ENCODE assay signal across 8 cellular contexts in the genomic region with DNA sequence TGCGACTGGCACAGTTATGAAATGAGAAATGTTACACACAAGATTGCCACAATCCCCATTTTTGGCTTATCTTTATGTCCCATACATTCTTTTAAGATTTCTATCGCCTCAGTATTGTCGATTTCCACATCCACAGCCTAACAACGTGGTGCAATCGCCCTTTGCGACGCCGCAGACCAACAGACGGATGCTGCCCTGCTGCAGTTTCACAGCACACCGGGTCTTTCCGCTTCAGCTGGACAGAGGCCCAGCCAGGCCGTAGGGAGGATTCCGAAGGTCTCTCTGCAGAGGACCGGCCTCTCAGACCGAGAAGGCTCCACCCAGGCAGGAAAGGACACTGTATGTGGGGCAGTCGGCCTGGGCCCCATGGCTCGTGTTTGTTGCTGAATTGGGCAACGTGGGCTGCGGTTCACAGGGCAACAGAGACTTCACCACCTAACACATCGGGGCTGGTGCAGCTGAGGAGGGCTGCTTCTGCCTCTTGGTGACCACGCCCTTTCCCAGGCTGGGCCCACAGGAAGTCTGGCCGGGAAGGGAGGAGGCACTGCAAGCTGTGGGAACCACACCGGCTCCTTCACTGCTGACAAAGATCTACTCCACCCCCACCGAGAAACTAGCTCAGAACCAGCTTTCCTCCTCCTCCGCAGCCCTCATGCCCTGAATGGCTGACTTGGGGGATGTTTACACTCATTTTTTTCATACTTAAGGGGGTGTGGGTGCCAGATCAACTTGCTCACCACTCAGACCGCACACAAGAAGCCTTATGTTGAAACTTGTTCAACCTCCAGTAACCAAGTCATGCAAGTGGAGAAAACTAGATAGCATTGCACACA. TPM values are rescaled to one million over a fixed set of nuclear protein-coding genes. Genes with fewer than 3 reads are reported as not detected.
A peak's percentile ranks its signal among the peaks of the same experiment; 100 is the strongest.
DNase-seq lines count a peak whose midpoint lies in the region; ATAC-seq and TF ChIP-seq lines count a peak whose summit lies in the region.

No MANE protein-coding gene starts in this region.

- peak overlapping the region; percentile 27 to 87 for H3K27ac ChIP-seq in lung (ENCODE audit: low read depth in 1 of 2, low read length in 1 of 2)

- peak overlapping the region; percentile 0 for H3K4me3 ChIP-seq in lung

- ATAC-seq in GM18505 (IDR thresholded peaks at IDR 0.05; ENCODE audit: unreplicated experiment) (peak; percentile 87), HG02852 (IDR thresholded peaks at IDR 0.05; ENCODE audit: unreplicated experiment) (peak; percentile 88), lung (ENCODE audit: insufficient read depth, low FRiP score) (peak; percentile 97)

- DNase-seq in NCI-H226: peak; percentile 100
- peak; percentile 86 to 92 for DNase-seq in activated CD4-positive, alpha-beta T cell treated with anti-CD3 and anti-CD28 coated beads, Interleukin-2, amount 50 U/mL, for 48 hours
- DNase-seq in ecto neural progenitor cell (ENCODE audit: low spot score): peak; percentile 90
- peak; percentile 94 for DNase-seq in lung (ENCODE audit: low spot score)
- DNase-seq in stimulated activated CD4-positive, alpha-beta T cell treated with anti-CD3 and anti-CD28 coated beads, TNF-alpha, amount 100 ng/mL, for 1 hour (ENCODE audit: low read depth in 3 of 3, low spot score in 1 of 3): peak; percentile 41 to 61 (median 50)
- no peak for DNase-seq in NCI-H1105 treated with DMSO at 0.1 percent for 48 hours (lab: John Stamatoyannopoulos, UW)

- no peaks in the 10 kb centered on the region for H3K36me3 ChIP-seq in lung (ENCODE audit: control insufficient read depth in 2 of 2, insufficient read depth in 2 of 2, low read length in 2 of 2)

- H3K27me3 ChIP-seq in lung (ENCODE audit: control insufficient read depth, insufficient read depth): no peaks in the 10 kb centered on the region

- TF ChIP-seq CTCF in lung (IDR thresholded peaks at IDR 0.05; ENCODE audit: control extremely low read depth, extremely low read depth): no peak

- H3K4me1 ChIP-seq in lung (ENCODE audit: control insufficient read depth in 2 of 2, insufficient read depth in 2 of 2, low read length in 2 of 2): peaks cover 0 to 8% of the 10 kb centered on the region in 2 donors

- peak; percentile 67 for TF ChIP-seq POLR2A in GM18505 (IDR thresholded peaks at IDR 0.05; ENCODE audit: borderline replicate concordance, extremely low read depth, insufficient read depth, insufficient read length)

- H3K9me3 ChIP-seq in lung (ENCODE audit: control insufficient read depth in 2 of 2, insufficient read depth in 1 of 2, low read length in 1 of 2): no peaks in the 10 kb centered on the region

- WGBS in lung, 2 donors: 1 to 2% methylated on average over 25 to 26 of the region's 26 CpGs

RNA-seq across cellular contexts. Expression of a gene that starts 32.9 kb away (rescaled TPM):
- total RNA-seq in lung: 10 to 100 TPM; 14.9 to 29.7 TPM
- 1 to 10 TPM; 6.7 to 9.8 TPM for polyA plus RNA-seq in lung
